In the genomic region with DNA sequence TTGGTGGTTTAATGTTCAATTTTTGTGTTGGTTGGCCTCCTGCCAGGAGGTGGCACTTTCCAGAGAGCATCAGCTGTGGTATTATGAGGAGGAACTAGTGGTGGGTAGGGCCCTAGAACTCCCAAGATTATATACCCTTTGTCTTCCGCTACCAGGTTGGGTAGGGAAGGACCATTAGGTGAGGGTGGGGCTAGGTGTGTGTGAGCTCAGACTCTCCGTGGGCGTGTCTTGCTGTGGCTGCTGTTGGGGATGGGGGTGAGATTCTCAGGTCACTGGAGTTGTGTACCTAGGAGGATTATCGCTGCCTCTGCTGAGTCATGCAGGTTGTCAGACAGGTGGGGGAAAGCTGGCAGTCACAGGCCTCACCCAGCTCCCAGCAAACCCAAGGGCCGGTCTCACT, we compare ENCODE assay signal across 19 cellular contexts.
DNase-seq lines count a peak whose midpoint lies in the region; ATAC-seq, FAIRE-seq and TF ChIP-seq lines count a peak whose summit lies in the region.
"Had no signal": no experiment of that assay in that cellular context is flagged by ENCODE, and none has a peak within 500 bp of the region (broad histone marks: within the 10 kb centered on the region; RNA-seq: fewer than 3 reads in every experiment).

No MANE protein-coding gene starts in this region.

- POLR2A ChIA-PET in K562 (lab: Yijun Ruan, JAX) = no interaction called here

- TF ChIP-seq CTCF in K562 (IDR thresholded peaks at IDR 0.05 in 2 of 3, conservative IDR thresholded peaks at IDR 0.05 in 1 of 3; ENCODE audit: insufficient read depth in 2 of 3, low read depth in 1 of 3, low read length in 3 of 3) (no peak), mucosa of descending colon (IDR thresholded peaks at IDR 0.05) (no peak), brain microvascular endothelial cell (IDR thresholded peaks at IDR 0.05; ENCODE audit: low read depth, low read length, missing control alignments) (no peak)

- in situ Hi-C loops in K562 (cut with MboI) = no loop called here
- in situ Hi-C loops in brain microvascular endothelial cell (cut with HindIII; ENCODE audit: low pct_ligation_motif_present, low sequenced_read_pairs) = no loop called here

- no peaks in the 10 kb centered on the region for H3K79me2 ChIP-seq in K562 (ENCODE audit: control insufficient read depth, insufficient read depth, low read length)

- no TSS peak for BruUV-seq in K562 (replicated peaks; lab: Mats Ljungman, UMichigan)

- no peak for TF ChIP-seq EP300 in K562 (IDR thresholded peaks at IDR 0.05; ENCODE audit: low read length)

- H3K27ac ChIP-seq in K562 (ENCODE audit: extremely low read depth, low read depth, low read length) (no peak overlapping the region), brain microvascular endothelial cell (no peak overlapping the region)
- H3K27ac ChIP-seq: GM23248 had no signal

- intact Hi-C loops in K562 (cut with micrococcal nuclease) (no loop called here), mucosa of descending colon (cut with DNase I, micrococcal nuclease) (no loop called here)
- intact Hi-C loops in activated T-helper 1 cell treated with anti-CD3 and anti-CD28 coated beads, Interleukin-12 subunit alpha, Interleukin-12 subunit beta, Interleukin-2, Interleukin-4 antibody, amounts not matched to agents 30 ng/mL and 10 ng/mL and 1 ng/mL, durations not matched to agents 14 hours and 24 hours and 36 hours (cut with micrococcal nuclease) = no loop called here

- ATAC-seq in K562 (no peak), mucosa of descending colon (peak; percentile 54)

- H3K9me3 ChIP-seq in K562 (replicated peaks; ENCODE audit: control insufficient read depth, insufficient read depth, low read depth, low read length) (no peaks in the 10 kb centered on the region), mucosa of descending colon (peaks cover 42% of the 10 kb centered on the region)
- H3K9me3 ChIP-seq: HAP-1 had no signal

- H3K27me3 ChIP-seq in K562 (ENCODE audit: control insufficient read depth in 2 of 2, insufficient read depth in 2 of 2, low read length in 2 of 2) = no peaks in the 10 kb centered on the region
- no peaks in the 10 kb centered on the region for H3K27me3 ChIP-seq in brain microvascular endothelial cell (replicated peaks)
- H3K27me3 ChIP-seq: BE2C had no signal

- TF ChIP-seq POLR2A in K562 (conservative IDR thresholded peaks at IDR 0.05) = no peak

- CTCF ChIA-PET in K562 (lab: Yijun Ruan, JAX; ENCODE audit: low intra/inter-chr PET ratio) = no interaction called here

- H3K4me2 ChIP-seq in K562 (ENCODE audit: insufficient read depth, low read length) = no peak overlapping the region

- DNase-seq in DMS53 treated with DMSO at 0.1 percent for 48 hours (lab: John Stamatoyannopoulos, UW; ENCODE audit: unreplicated experiment) = peak; percentile 16
- DNase-seq in K562 (ENCODE audit: extremely low read depth in 1 of 4, low spot score in 3 of 4) = no peak
- DNase-seq in mucosa of descending colon = no peak
- no peak for DNase-seq in NOMO-1 treated with DMSO at 0.1 percent for 48 hours (lab: John Stamatoyannopoulos, UW; ENCODE audit: unreplicated experiment)
- DNase-seq in brain microvascular endothelial cell = no peak
- no peak for DNase-seq in activated T-helper 1 cell treated with anti-CD3 and anti-CD28 coated beads, Interleukin-12 subunit alpha, Interleukin-12 subunit beta, Interleukin-2, Interleukin-4 antibody, amounts not matched to agents 30 ng/mL and 10 ng/mL and 1 ng/mL, durations not matched to agents 14 hours and 24 hours and 36 hours (ENCODE audit: low spot score)
- DNase-seq: ACHN; BE2C; C1 segment of cervical spinal cord; CD4-positive, CD25-positive, alpha-beta regulatory T cell; CD8-positive, alpha-beta memory T cell; COR-L47; DMS79 treated with DMSO at 0.1 percent for 48 hours; GF-D8; GM23248 had no signal

- no peaks in the 10 kb centered on the region for H3K27me3 Mint-ChIP-seq in activated T-helper 1 cell treated with anti-CD3 and anti-CD28 coated beads, Interleukin-12 subunit alpha, Interleukin-12 subunit beta, Interleukin-2, Interleukin-4 antibody, amounts not matched to agents 30 ng/mL and 10 ng/mL and 1 ng/mL, durations not matched to agents 14 hours and 24 hours and 36 hours (ENCODE audit: insufficient read depth)
- H3K27me3 Mint-ChIP-seq: CD4-positive, CD25-positive, alpha-beta regulatory T cell had no signal

- no peak for FAIRE-seq in K562 (lab: Jason Lieb, UNC)
- FAIRE-seq: A204.1, D721Med, GM19239 had no signal

- no peak overlapping the region for H2AFZ ChIP-seq in K562 (ENCODE audit: low read depth, low read length)
- H2AFZ ChIP-seq: GM23248 had no signal

- H3K4me1 ChIP-seq in K562 (replicated peaks in 1 of 2; ENCODE audit: control insufficient read depth in 2 of 2, insufficient read depth in 2 of 2, low read length in 2 of 2) (no peaks in the 10 kb centered on the region), mucosa of descending colon (ENCODE audit: low read depth) (no peaks in the 10 kb centered on the region)
- H3K4me1 ChIP-seq: BE2C, HAP-1 had no signal

- H3K4me3 ChIP-seq in K562 = no peak overlapping the region
- no peak overlapping the region for H3K4me3 ChIP-seq in mucosa of descending colon
- H3K4me3 ChIP-seq in brain microvascular endothelial cell (ENCODE audit: low read depth, low read length) = no peak overlapping the region
- H3K4me3 ChIP-seq: GM23248, HAP-1 had no signal

- H3K4me3 Mint-ChIP-seq in activated T-helper 1 cell treated with anti-CD3 and anti-CD28 coated beads, Interleukin-12 subunit alpha, Interleukin-12 subunit beta, Interleukin-2, Interleukin-4 antibody, amounts not matched to agents 30 ng/mL and 10 ng/mL and 1 ng/mL, durations not matched to agents 14 hours and 24 hours and 36 hours = no peak overlapping the region
- H3K4me3 Mint-ChIP-seq: CD4-positive, CD25-positive, alpha-beta regulatory T cell; CD8-positive, alpha-beta memory T cell had no signal

- no peaks in the 10 kb centered on the region for H3K4me1 Mint-ChIP-seq in activated T-helper 1 cell treated with anti-CD3 and anti-CD28 coated beads, Interleukin-12 subunit alpha, Interleukin-12 subunit beta, Interleukin-2, Interleukin-4 antibody, amounts not matched to agents 30 ng/mL and 10 ng/mL and 1 ng/mL, durations not matched to agents 14 hours and 24 hours and 36 hours (ENCODE audit: low read depth)
- H3K4me1 Mint-ChIP-seq: CD8-positive, alpha-beta memory T cell had no signal

- no peak overlapping the region for H3K9ac ChIP-seq in K562 (ENCODE audit: insufficient read depth in 1 of 2, low read depth in 2 of 2, low read length in 2 of 2)
- H3K9ac ChIP-seq: GM23248 had no signal

- peaks cover 59% of the 10 kb centered on the region for H3K9me3 Mint-ChIP-seq in activated T-helper 1 cell treated with anti-CD3 and anti-CD28 coated beads, Interleukin-12 subunit alpha, Interleukin-12 subunit beta, Interleukin-2, Interleukin-4 antibody, amounts not matched to agents 30 ng/mL and 10 ng/mL and 1 ng/mL, durations not matched to agents 14 hours and 24 hours and 36 hours

- H4K20me1 ChIP-seq in K562 (replicated peaks; ENCODE audit: control insufficient read depth, insufficient read depth, low read length) = no peaks in the 10 kb centered on the region

- H3K36me3 Mint-ChIP-seq in activated T-helper 1 cell treated with anti-CD3 and anti-CD28 coated beads, Interleukin-12 subunit alpha, Interleukin-12 subunit beta, Interleukin-2, Interleukin-4 antibody, amounts not matched to agents 30 ng/mL and 10 ng/mL and 1 ng/mL, durations not matched to agents 14 hours and 24 hours and 36 hours (ENCODE audit: low read depth) = no peaks in the 10 kb centered on the region
- H3K36me3 Mint-ChIP-seq: CD4-positive, CD25-positive, alpha-beta regulatory T cell had no signal

- H3K27ac Mint-ChIP-seq in activated T-helper 1 cell treated with anti-CD3 and anti-CD28 coated beads, Interleukin-12 subunit alpha, Interleukin-12 subunit beta, Interleukin-2, Interleukin-4 antibody, amounts not matched to agents 30 ng/mL and 10 ng/mL and 1 ng/mL, durations not matched to agents 14 hours and 24 hours and 36 hours = no peak overlapping the region
- H3K27ac Mint-ChIP-seq: CD8-positive, alpha-beta memory T cell had no signal

- WGBS in K562 (ENCODE audit: insufficient coverage, low coverage, missing lambda C conversion rate) = 20% methylated on average over 5 of the region's 5 CpGs

- H3K36me3 ChIP-seq in K562 (ENCODE audit: control insufficient read depth, insufficient read depth, low read length) (no peaks in the 10 kb centered on the region), mucosa of descending colon (ENCODE audit: low read depth) (no peaks in the 10 kb centered on the region), brain microvascular endothelial cell (replicated peaks) (no peaks in the 10 kb centered on the region)
- H3K36me3 ChIP-seq: BE2C, HAP-1 had no signal

- no peaks in the 10 kb centered on the region for H3K9me1 ChIP-seq in K562 (ENCODE audit: control insufficient read depth, insufficient read depth, low read length)

- no peak for TF ChIP-seq RAD21 in K562 (CRISPR knock-in tag; conservative IDR thresholded peaks at IDR 0.05 in 1 of 2, IDR thresholded peaks at IDR 0.05 in 1 of 2)

TF ChIP-seq in K562, 482 proteins besides CTCF, POLR2A, EP300 and RAD21:
- TF ChIP-seq NFIC (IDR thresholded peaks at IDR 0.05) (peak; percentile 31; the same call in 1 of the 2 replicates), HDAC3 (IDR thresholded peaks at IDR 0.05; ENCODE audit: borderline replicate concordance, partially characterized antibody) (no peak)
TF ChIP-seq in K562: peak in this region for 1.
